Comparison of ENCODE assay signal across 17 cellular contexts in genomic region chr5:68957591-68957990, GRCh38.
A peak's percentile ranks its signal among the peaks of the same experiment; 100 is the strongest.
DNase-seq lines count a peak whose midpoint lies in the region; ATAC-seq and TF ChIP-seq lines count a peak whose summit lies in the region.
"Had no signal": no experiment of that assay in that cellular context is flagged by ENCODE, and none has a peak within 500 bp of the region (broad histone marks: within the 10 kb centered on the region; RNA-seq: fewer than 3 reads in every experiment).

No MANE protein-coding gene starts in this region.

- DNase-seq in NCI-H82 (lab: John Stamatoyannopoulos, UW) (peak; percentile 6), NCI-H82 treated with DMSO at 0.1 percent for 48 hours (lab: John Stamatoyannopoulos, UW; ENCODE audit: unreplicated experiment) (no peak), WERI-Rb-1 (peak; percentile 25), neural progenitor cell (ENCODE audit: low spot score) (no peak), upper lobe of right lung (no peak), NCI-H2171 (lab: John Stamatoyannopoulos, UW) (no peak), globus pallidus (ENCODE audit: low spot score) (no peak)
- DNase-seq: 8988T; AML-193; CD4-positive, CD25-positive, alpha-beta regulatory T cell; DMS79; GM23248; H7 had no signal

- no peaks in the 10 kb centered on the region for H3F3A ChIP-seq in neural progenitor cell (ENCODE audit: low read depth)

- intact Hi-C loops in upper lobe of right lung (cut with DNase I): no loop called here

- H3K27ac Mint-ChIP-seq in neural progenitor cell: peak overlapping the region; percentile 57
- H3K27ac Mint-ChIP-seq: CD4-positive, CD25-positive, alpha-beta regulatory T cell had no signal

- H3K27me3 ChIP-seq in WERI-Rb-1 (ENCODE audit: insufficient read depth, low read depth, severe bottlenecking) (no peaks in the 10 kb centered on the region), neural progenitor cell (no peaks in the 10 kb centered on the region), upper lobe of right lung (no peaks in the 10 kb centered on the region)
- H3K27me3 ChIP-seq: BLaER1 treated with 17β-estradiol and CSF1 and Interleukin-3, amounts not matched to agents 10 nM and 100 nM had no signal

- H4K20me1 ChIP-seq in neural progenitor cell (ENCODE audit: low read depth): no peaks in the 10 kb centered on the region
- H4K20me1 ChIP-seq: BLaER1 treated with 17β-estradiol and CSF1 and Interleukin-3, amounts not matched to agents 10 nM and 100 nM had no signal

- H3K4me2 ChIP-seq in neural progenitor cell: no peak overlapping the region
- H3K4me2 ChIP-seq: BLaER1 treated with 17β-estradiol and CSF1 and Interleukin-3, amounts not matched to agents 10 nM and 100 nM had no signal

- no peak overlapping the region for H2AFZ ChIP-seq in neural progenitor cell (replicated peaks)
- H2AFZ ChIP-seq: GM23248 had no signal

- no peaks in the 10 kb centered on the region for H3K79me2 ChIP-seq in neural progenitor cell (ENCODE audit: low read depth)

- peaks cover 3% of the 10 kb centered on the region for H3K9me3 Mint-ChIP-seq in neural progenitor cell

- H3K36me3 ChIP-seq in WERI-Rb-1 (no peaks in the 10 kb centered on the region), neural progenitor cell (no peaks in the 10 kb centered on the region), upper lobe of right lung (no peaks in the 10 kb centered on the region)
- H3K36me3 ChIP-seq: BLaER1 treated with 17β-estradiol and CSF1 and Interleukin-3, amounts not matched to agents 10 nM and 100 nM had no signal

- H3K4me1 ChIP-seq in neural progenitor cell: no peaks in the 10 kb centered on the region
- no peaks in the 10 kb centered on the region for H3K4me1 ChIP-seq in upper lobe of right lung

- ATAC-seq in upper lobe of right lung (peak; percentile 23), GM19395 (IDR thresholded peaks at IDR 0.05; ENCODE audit: unreplicated experiment) (no peak)
- ATAC-seq: GM12878 had no signal

- H3K9me3 ChIP-seq in WERI-Rb-1 (ENCODE audit: severe bottlenecking) (no peaks in the 10 kb centered on the region), neural progenitor cell (ENCODE audit: low read depth) (no peaks in the 10 kb centered on the region), upper lobe of right lung (no peaks in the 10 kb centered on the region)
- H3K9me3 ChIP-seq: BLaER1 treated with 17β-estradiol and CSF1 and Interleukin-3, amounts not matched to agents 10 nM and 100 nM had no signal

- H3K27ac ChIP-seq in WERI-Rb-1 (no peak overlapping the region), neural progenitor cell (no peak overlapping the region), upper lobe of right lung (no peak overlapping the region)
- H3K27ac ChIP-seq: BLaER1 treated with 17β-estradiol and CSF1 and Interleukin-3, amounts not matched to agents 10 nM and 100 nM; GM23248; HL-60 had no signal

- H3K4me3 Mint-ChIP-seq in neural progenitor cell: no peak overlapping the region
- H3K4me3 Mint-ChIP-seq: CD4-positive, CD25-positive, alpha-beta regulatory T cell had no signal

- peaks cover 2% of the 10 kb centered on the region for H3K27me3 Mint-ChIP-seq in neural progenitor cell (ENCODE audit: insufficient read depth, low read depth)

- H3K4me3 ChIP-seq in WERI-Rb-1 (ENCODE audit: low read depth, low read length): no peak overlapping the region
- no peak overlapping the region for H3K4me3 ChIP-seq in neural progenitor cell
- no peak overlapping the region for H3K4me3 ChIP-seq in upper lobe of right lung
- H3K4me3 ChIP-seq: BLaER1 treated with 17β-estradiol and CSF1 and Interleukin-3, amounts not matched to agents 10 nM and 100 nM; GM12878; GM23248 had no signal

- no peaks in the 10 kb centered on the region for H3K36me3 Mint-ChIP-seq in neural progenitor cell
- H3K36me3 Mint-ChIP-seq: CD4-positive, CD25-positive, alpha-beta regulatory T cell had no signal

- no peak overlapping the region for H3K9ac ChIP-seq in neural progenitor cell
- H3K9ac ChIP-seq: BLaER1 treated with 17β-estradiol and CSF1 and Interleukin-3, amounts not matched to agents 10 nM and 100 nM; GM23248 had no signal

- H3K4me1 Mint-ChIP-seq in neural progenitor cell: peaks cover 2% of the 10 kb centered on the region
- H3K4me1 Mint-ChIP-seq: CD4-positive, CD25-positive, alpha-beta regulatory T cell had no signal

- no peak for TF ChIP-seq CTCF in WERI-Rb-1 (IDR thresholded peaks at IDR 0.05; ENCODE audit: low read depth, low read length)
- TF ChIP-seq CTCF in neural progenitor cell (IDR thresholded peaks at IDR 0.05): no peak
- no peak for TF ChIP-seq CTCF in upper lobe of right lung (IDR thresholded peaks at IDR 0.05)

Comparison
In these comparisons a context has a peak if more than half of its experiments do, and no peak if none do; other contexts are left out.
1. DNase-seq: peak in NCI-H82 (single experiment) and WERI-Rb-1 (single experiment); none in NCI-H82 treated with DMSO at 0.1 percent for 48 hours (single experiment), neural progenitor cell (single experiment), upper lobe of right lung (single experiment), NCI-H2171 (single experiment) and globus pallidus (single experiment).